ENCODE assay signal across 8 cellular contexts in genomic region chr5:150138551-150139265, GRCh38. TPM values are rescaled to one million over a fixed set of nuclear protein-coding genes. Genes with fewer than 3 reads are reported as not detected.
DNase-seq lines count a peak whose midpoint lies in the region; ATAC-seq and TF ChIP-seq lines count a peak whose summit lies in the region.

No MANE protein-coding gene starts in this region.

- WGBS in right lobe of liver (ENCODE audit: insufficient coverage, low coverage, low lambda C conversion rate, missing lambda C conversion rate): 18% methylated on average over 6 of the region's 10 CpGs

- peak overlapping the region; percentile 76; the same call in 1 of the 2 replicates for H3K27ac ChIP-seq in HUES6 (ENCODE audit: low read depth, low read length)
- peak overlapping the region; percentile 96 to 98 for H3K27ac ChIP-seq in coronary artery
- H3K27ac ChIP-seq in right lobe of liver: peak overlapping the region; percentile 81 to 98 (median 93)
- H3K27ac ChIP-seq in substantia nigra (ENCODE audit: low read depth, low read length, poor library complexity, severe bottlenecking): peak overlapping the region; percentile 18

- peak overlapping the region; percentile 72 for H3K9ac ChIP-seq in HUES6 (ENCODE audit: low read length)

- no peaks in the 10 kb centered on the region for H3K9me3 ChIP-seq in HUES6 (ENCODE audit: control insufficient read depth, insufficient read depth, low read depth, low read length)
- no peaks in the 10 kb centered on the region for H3K9me3 ChIP-seq in right lobe of liver

- H3K36me3 ChIP-seq in HUES6 (ENCODE audit: control insufficient read depth, insufficient read depth, low read length): no peaks in the 10 kb centered on the region; the same call in 1 of the 2 replicates
- H3K36me3 ChIP-seq in right lobe of liver: no peaks in the 10 kb centered on the region

- ATAC-seq in right lobe of liver: peak; percentile 57 to 76 (median 72)

- H3K4me1 ChIP-seq in HUES6 (ENCODE audit: control insufficient read depth, insufficient read depth, low read length): peaks cover 77% of the 10 kb centered on the region
- peaks cover 0 to 69% (median 32%) of the 10 kb centered on the region in 4 donors for H3K4me1 ChIP-seq in right lobe of liver

- DNase-seq in coronary artery (ENCODE audit: low spot score) (peak; percentile 93), right lobe of liver (peak; percentile 73 to 87 (median 86)), substantia nigra (lab: John Stamatoyannopoulos, UW) (peak in 29 of 49 donors; percentile 10 to 73 (median 47)), NCI-H1417 treated with DMSO at 0.1 percent for 48 hours (lab: John Stamatoyannopoulos, UW) (no peak)
- DNase-seq in activated naive CD4-positive, alpha-beta T cell treated with Interleukin-2 at 50 U/mL for 16 hours: no peak
- DNase-seq in activated CD8-positive, alpha-beta memory T cell treated with anti-CD3 and anti-CD28 coated beads, Interleukin-2, amount 50 U/mL, for 48 hours: no peak
- no peak for DNase-seq in stimulated activated CD4-positive, alpha-beta T cell treated with anti-CD3 and anti-CD28 coated beads, Interleukin-4, amount 100 ng/mL, for 24 hours

- TF ChIP-seq CTCF in coronary artery (IDR thresholded peaks at IDR 0.05) (no peak), right lobe of liver (IDR thresholded peaks at IDR 0.05) (no peak)

- intact Hi-C loops in right lobe of liver (cut with DNase I): loop anchor here in 1 of 2 donors (10.0 kb wide), 1 partner anchor 76 kb away; no protein-coding TSS in a partner anchor

- TF ChIP-seq POLR2A in right lobe of liver (IDR thresholded peaks at IDR 0.05): no peak

- H3K4me3 ChIP-seq in HUES6 (ENCODE audit: low read depth, low read length) (no peak overlapping the region; the same call in 1 of the 2 replicates), coronary artery (peak overlapping the region; percentile 57), right lobe of liver (peak overlapping the region in 2 of 3 donors; percentile 16)

- H3K27me3 ChIP-seq in HUES6 (ENCODE audit: control insufficient read depth, insufficient read depth, low read length) (peaks cover 13% of the 10 kb centered on the region; the same call in 1 of the 2 replicates), right lobe of liver (no peaks in the 10 kb centered on the region)

RNA-seq across cellular contexts. Expression of gene PDGFRB, which starts 16.9 kb away (rescaled TPM):
- total RNA-seq in right lobe of liver: 10 to 100 TPM in 2 of 6 experiments, 1 to 10 TPM in 4; 6.8 to 19.5 (median 9.4) TPM

RNA-seq across cellular contexts. Expression of gene CDX1, which starts 27.9 kb away (rescaled TPM):
- not detected for total RNA-seq in right lobe of liver

RNA-seq across cellular contexts. Expression of gene SLC6A7, which starts 51.2 kb away (rescaled TPM):
- not detected for total RNA-seq in right lobe of liver

RNA-seq across cellular contexts. Expression of gene CSF1R, which starts 52.4 kb away (rescaled TPM):
- 10 to 100 TPM; 13.0 to 45.1 (median 16.3) TPM for total RNA-seq in right lobe of liver

Comparison
In these comparisons a context has a peak if more than half of its experiments do, and no peak if none do; other contexts are left out.
1. H3K27ac ChIP-seq: peak in every context shown above with its lines; median percentile 97 in coronary artery; 93 in right lobe of liver; 76 in HUES6; 18 in substantia nigra.
2. DNase-seq: peak in coronary artery (single experiment), right lobe of liver (3 of 3) and substantia nigra (29 of 49); none in activated naive CD4-positive, alpha-beta T cell treated with Interleukin-2 at 50 U/mL for 16 hours (single experiment), activated CD8-positive, alpha-beta memory T cell treated with anti-CD3 and anti-CD28 coated beads, Interleukin-2, amount 50 U/mL, for 48 hours (single experiment), stimulated activated CD4-positive, alpha-beta T cell treated with anti-CD3 and anti-CD28 coated beads, Interleukin-4, amount 100 ng/mL, for 24 hours (single experiment) and NCI-H1417 treated with DMSO at 0.1 percent for 48 hours (single experiment).